9 cellular contexts compared by ENCODE assay signal in the genomic region with DNA sequence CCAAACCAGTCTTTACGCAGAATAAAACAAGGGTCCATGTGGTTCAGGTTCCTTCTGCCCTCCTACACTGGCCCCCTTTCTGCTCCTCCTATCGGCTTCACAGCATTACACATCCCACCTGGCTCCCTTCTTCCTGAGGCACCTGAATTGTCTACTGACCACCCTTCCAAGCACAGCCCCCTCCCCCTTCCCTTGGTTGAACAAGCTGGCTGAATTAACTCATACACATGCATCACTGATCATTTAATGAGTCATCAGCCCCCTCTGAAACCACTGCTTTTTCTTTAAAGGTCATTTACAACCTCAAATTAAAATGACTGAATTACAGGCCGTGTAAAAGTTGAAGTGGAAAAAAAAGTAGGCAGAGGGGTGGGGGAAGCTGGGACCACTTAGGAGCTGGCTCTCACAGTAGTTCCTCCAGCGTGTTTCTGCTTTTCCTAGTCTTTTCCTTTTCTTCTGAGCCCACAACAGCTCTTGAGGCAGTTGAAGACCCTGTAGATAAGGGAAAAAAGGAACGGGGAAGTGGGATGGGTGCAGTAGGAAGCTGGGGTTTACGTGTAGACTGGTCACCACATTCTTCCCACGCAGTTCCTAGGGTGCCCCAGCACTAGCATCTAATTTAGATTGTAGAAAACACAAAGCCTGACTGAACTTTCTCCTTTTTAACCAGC.
DNase-seq lines count a peak whose midpoint lies in the region; ATAC-seq and TF ChIP-seq lines count a peak whose summit lies in the region.
"Had no signal": no experiment of that assay in that cellular context is flagged by ENCODE, and none has a peak within 500 bp of the region (broad histone marks: within the 10 kb centered on the region; RNA-seq: fewer than 3 reads in every experiment).

No MANE protein-coding gene starts in this region.

- DNase-seq in MCF 10A (ENCODE audit: unreplicated experiment) (peak; percentile 11), breast epithelium (ENCODE audit: low spot score in 2 of 2) (no peak), fibroblast of mammary gland (ENCODE audit: low read depth) (peak; percentile 85), HAP-1 (ENCODE audit: low spot score in 2 of 2) (no peak), cortex of kidney (lab: John Stamatoyannopoulos, UW) (no peak)
- peak; percentile 80 for DNase-seq in activated CD4-positive, alpha-beta T cell treated with anti-CD3 and anti-CD28 coated beads, Interleukin-2, amount 10 ng/mL, durations not matched to agents 24 days and 14 days
- peak; percentile 76 for DNase-seq in stimulated activated naive CD8-positive, alpha-beta T cell treated with anti-CD3 and anti-CD28 coated beads, Interleukin-15, Interleukin-2, amounts not matched to agents 100 U/mL and 50 U/mL, for 24 hours

- peak overlapping the region in 1 of 2 donors; percentile 58 for H3K27ac ChIP-seq in breast epithelium
- H3K27ac ChIP-seq: cardiac muscle cell had no signal

- no peaks in the 10 kb centered on the region for H3K4me1 Mint-ChIP-seq in MCF 10A (ENCODE audit: insufficient read depth, unreplicated experiment)
- peaks cover 86% of the 10 kb centered on the region for H3K4me1 Mint-ChIP-seq in activated CD4-positive, alpha-beta T cell treated with anti-CD3 and anti-CD28 coated beads, Interleukin-2, amount 10 ng/mL, durations not matched to agents 24 days and 14 days

- H3K36me3 ChIP-seq in breast epithelium (no peaks in the 10 kb centered on the region), HAP-1 (replicated peaks) (no peaks in the 10 kb centered on the region)
- H3K36me3 ChIP-seq: cardiac muscle cell had no signal

- H3K9me3 Mint-ChIP-seq in MCF 10A (ENCODE audit: unreplicated experiment): no peaks in the 10 kb centered on the region
- H3K9me3 Mint-ChIP-seq in activated CD4-positive, alpha-beta T cell treated with anti-CD3 and anti-CD28 coated beads, Interleukin-2, amount 10 ng/mL, durations not matched to agents 24 days and 14 days: no peaks in the 10 kb centered on the region

- in situ Hi-C loops in HAP-1 (cut with MboI; ENCODE audit: low sequenced_read_pairs): no loop called here

- no peak for TF ChIP-seq POLR2A in breast epithelium (IDR thresholded peaks at IDR 0.05)

- no peak for TF ChIP-seq CTCF in MCF 10A (IDR thresholded peaks at IDR 0.05; ENCODE audit: unreplicated experiment)
- no peak for TF ChIP-seq CTCF in breast epithelium (IDR thresholded peaks at IDR 0.05)
- TF ChIP-seq CTCF in fibroblast of mammary gland (conservative IDR thresholded peaks at IDR 0.05; ENCODE audit: control insufficient read depth, insufficient read depth, low read depth, low read length): no peak

- BruUV-seq in MCF 10A (replicated peaks; lab: Mats Ljungman, UMichigan): no TSS peak

- peaks cover 2% of the 10 kb centered on the region for H3K36me3 Mint-ChIP-seq in MCF 10A (ENCODE audit: insufficient read depth, unreplicated experiment)
- peaks cover 60% of the 10 kb centered on the region for H3K36me3 Mint-ChIP-seq in activated CD4-positive, alpha-beta T cell treated with anti-CD3 and anti-CD28 coated beads, Interleukin-2, amount 10 ng/mL, durations not matched to agents 24 days and 14 days (ENCODE audit: low read depth)

- peak; percentile 48 for ATAC-seq in HG03103 (IDR thresholded peaks at IDR 0.05; ENCODE audit: low read depth, unreplicated experiment)
- peak; percentile 44 for ATAC-seq in stimulated activated naive CD8-positive, alpha-beta T cell treated with anti-CD3 and anti-CD28 coated beads, Interleukin-15, Interleukin-2, amounts not matched to agents 100 U/mL and 50 U/mL, for 24 hours

- H3K27me3 Mint-ChIP-seq in MCF 10A (ENCODE audit: insufficient read depth, unreplicated experiment): no peaks in the 10 kb centered on the region
- H3K27me3 Mint-ChIP-seq in activated CD4-positive, alpha-beta T cell treated with anti-CD3 and anti-CD28 coated beads, Interleukin-2, amount 10 ng/mL, durations not matched to agents 24 days and 14 days: no peaks in the 10 kb centered on the region

- H3K4me3 Mint-ChIP-seq in MCF 10A (ENCODE audit: unreplicated experiment): no peak overlapping the region
- peak overlapping the region; percentile 82 for H3K4me3 Mint-ChIP-seq in activated CD4-positive, alpha-beta T cell treated with anti-CD3 and anti-CD28 coated beads, Interleukin-2, amount 10 ng/mL, durations not matched to agents 24 days and 14 days

- CTCF ChIA-PET in MCF 10A (lab: Yijun Ruan, JAX): interaction anchor here (0.7 to 1.1 kb wide), 3 partner anchors 18 to 241 kb away, joined by 3 read pairs; no protein-coding TSS in a partner anchor

- no peak overlapping the region for H3K27ac Mint-ChIP-seq in MCF 10A (ENCODE audit: low read depth, unreplicated experiment)
- H3K27ac Mint-ChIP-seq in activated CD4-positive, alpha-beta T cell treated with anti-CD3 and anti-CD28 coated beads, Interleukin-2, amount 10 ng/mL, durations not matched to agents 24 days and 14 days: peak overlapping the region; percentile 99

- H3K27me3 ChIP-seq in breast epithelium (no peaks in the 10 kb centered on the region), HAP-1 (ENCODE audit: low read depth) (no peaks in the 10 kb centered on the region)
- H3K27me3 ChIP-seq: cardiac muscle cell had no signal

- POLR2A ChIA-PET in MCF 10A (lab: Yijun Ruan, JAX): interaction anchor here (0.8 kb wide), 1 partner anchor 9 kb away, joined by 3 read pairs; no protein-coding TSS in a partner anchor

- H3K4me3 ChIP-seq in breast epithelium: no peak overlapping the region
- no peak overlapping the region for H3K4me3 ChIP-seq in fibroblast of mammary gland (ENCODE audit: control insufficient read depth, low read depth, low read length)
- H3K4me3 ChIP-seq in HAP-1: no peak overlapping the region
- H3K4me3 ChIP-seq: cardiac muscle cell had no signal

- H3K4me1 ChIP-seq in breast epithelium: no peaks in the 10 kb centered on the region
- no peaks in the 10 kb centered on the region for H3K4me1 ChIP-seq in HAP-1

- H3K9me3 ChIP-seq in breast epithelium (no peaks in the 10 kb centered on the region), HAP-1 (no peaks in the 10 kb centered on the region)

- intact Hi-C loops in MCF 10A (cut with micrococcal nuclease): no loop called here
- intact Hi-C loops in breast epithelium (cut with DNase I; ENCODE audit: low total_unique reads): no loop called here
- intact Hi-C loops in activated CD4-positive, alpha-beta T cell treated with anti-CD3 and anti-CD28 coated beads, Interleukin-2, amount 10 ng/mL, durations not matched to agents 24 days and 14 days (cut with micrococcal nuclease): loop anchor here (1.0 to 10.0 kb wide), 3 partner anchors 41 to 321 kb away; partner anchors contain the start of gene REV3L

Comparison
In these comparisons a context has a peak if more than half of its experiments do, and no peak if none do; other contexts are left out.
1. DNase-seq: peak in MCF 10A (single experiment), activated CD4-positive, alpha-beta T cell treated with anti-CD3 and anti-CD28 coated beads, Interleukin-2, amount 10 ng/mL, durations not matched to agents 24 days and 14 days (single experiment), fibroblast of mammary gland (single experiment) and stimulated activated naive CD8-positive, alpha-beta T cell treated with anti-CD3 and anti-CD28 coated beads, Interleukin-15, Interleukin-2, amounts not matched to agents 100 U/mL and 50 U/mL, for 24 hours (single experiment); none in breast epithelium (0 of 2), HAP-1 (0 of 2) and cortex of kidney (single experiment).